Comparison of ENCODE assay signal across 29 cellular contexts in the genomic region with DNA sequence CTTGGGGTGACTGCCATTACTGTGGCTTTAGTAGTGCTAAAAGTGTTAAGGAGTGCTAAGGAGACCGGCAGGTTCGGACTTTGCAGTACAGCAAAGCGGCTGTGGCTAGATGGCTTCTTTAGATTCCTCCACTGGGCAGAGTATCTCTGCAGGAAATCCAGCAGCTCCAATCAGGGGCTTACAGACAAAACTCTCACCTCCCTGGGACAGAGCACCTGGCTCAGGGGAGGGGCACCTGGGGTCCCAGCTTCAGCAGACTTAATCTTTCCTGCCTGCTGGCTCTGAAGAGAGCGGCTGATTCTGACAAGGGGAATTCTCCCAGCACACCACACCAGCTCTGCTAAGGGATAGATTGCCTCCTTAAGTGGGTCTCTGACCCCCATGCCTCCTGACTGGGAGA.
"Had no signal": no experiment of that assay in that cellular context is flagged by ENCODE, and none has a peak within 500 bp of the region (broad histone marks: within the 10 kb centered on the region; RNA-seq: fewer than 3 reads in every experiment).

No MANE protein-coding gene starts in this region.

- H3K36me3 ChIP-seq: neutrophil, pancreas, right lobe of liver, sigmoid colon, suprapubic skin, thoracic aorta, thyroid gland, tibial nerve, upper lobe of left lung, vagina had no signal

- H3K27me3 Mint-ChIP-seq: naive B cell; naive thymus-derived CD8-positive, alpha-beta T cell; progenitor cell of endocrine pancreas; stimulated activated naive CD8-positive, alpha-beta T cell treated with anti-CD3 and anti-CD28 coated beads, Interleukin-15, amount 100 ng/mL, for 72 hours had no signal

- H3K4me1 ChIP-seq: pancreas, psoas muscle, right lobe of liver, sigmoid colon, suprapubic skin, thyroid gland, tibial nerve, upper lobe of left lung, vagina had no signal

- H3K4me3 ChIP-seq: pancreas, psoas muscle, right lobe of liver, sigmoid colon, suprapubic skin, thoracic aorta, thyroid gland, tibial nerve, upper lobe of left lung, vagina had no signal

- H3K27me3 ChIP-seq: neutrophil, pancreas, right lobe of liver, sigmoid colon, suprapubic skin, thyroid gland, tibial nerve, upper lobe of left lung, vagina had no signal

- H3K4me1 Mint-ChIP-seq: naive B cell; naive thymus-derived CD8-positive, alpha-beta T cell; nephron; stimulated activated effector memory CD8-positive, alpha-beta T cell treated with anti-CD3 and anti-CD28 coated beads, Interleukin-12 subunit alpha, Interleukin-12 subunit beta, amount 100 ng/mL, for 72 hours; stimulated activated naive CD8-positive, alpha-beta T cell treated with anti-CD3 and anti-CD28 coated beads, Interleukin-15, amount 100 ng/mL, for 72 hours had no signal

- H3K4me3 Mint-ChIP-seq: naive B cell; naive thymus-derived CD8-positive, alpha-beta T cell; nephron; stimulated activated effector memory CD8-positive, alpha-beta T cell treated with anti-CD3 and anti-CD28 coated beads, Interleukin-12 subunit alpha, Interleukin-12 subunit beta, amount 100 ng/mL, for 72 hours; stimulated activated naive CD8-positive, alpha-beta T cell treated with anti-CD3 and anti-CD28 coated beads, Interleukin-15, amount 100 ng/mL, for 72 hours had no signal

- DNase-seq: naive B cell; naive thymus-derived CD8-positive, alpha-beta T cell; nucleus accumbens; pancreas; posterior cingulate gyrus; psoas muscle; right cardiac atrium; right lobe of liver; sigmoid colon; small intestine; stimulated activated CD4-positive, alpha-beta T cell treated with anti-CD3 and anti-CD28 coated beads, Interleukin-15, amount 100 ng/mL, for 24 hours; stimulated activated CD4-positive, alpha-beta T cell treated with anti-CD3 and anti-CD28 coated beads, Interleukin-2, amount 100 ng/mL, for 24 hours; stimulated activated CD4-positive, alpha-beta T cell treated with anti-CD3 and anti-CD28 coated beads, Interleukin-2, amount 100 ng/mL, for 48 hours; stimulated activated CD4-positive, alpha-beta T cell treated with anti-CD3 and anti-CD28 coated beads, Interleukin-4, amount 100 ng/mL, for 24 hours; stimulated activated naive CD4-positive, alpha-beta T cell; stimulated activated naive CD8-positive, alpha-beta T cell treated with anti-CD3 and anti-CD28 coated beads, Interleukin-15, amount 100 ng/mL, for 72 hours; stimulated activated naive CD8-positive, alpha-beta T cell treated with anti-CD3 and anti-CD28 coated beads, Interleukin-15, Interleukin-2, amounts not matched to agents 100 U/mL and 50 U/mL, for 24 hours; substantia nigra; thyroid gland; trophoblast cell; upper lobe of left lung had no signal

- H3K27ac ChIP-seq: neutrophil, pancreas, psoas muscle, right lobe of liver, sigmoid colon, suprapubic skin, thoracic aorta, thyroid gland, tibial nerve, upper lobe of left lung, vagina had no signal

- ATAC-seq: naive thymus-derived CD8-positive, alpha-beta T cell; pancreas; psoas muscle; right cardiac atrium; right lobe of liver; stimulated activated effector memory CD8-positive, alpha-beta T cell treated with anti-CD3 and anti-CD28 coated beads, Interleukin-12 subunit alpha, Interleukin-12 subunit beta, amount 100 ng/mL, for 72 hours; stimulated activated naive CD8-positive, alpha-beta T cell treated with anti-CD3 and anti-CD28 coated beads, Interleukin-15, amount 100 ng/mL, for 72 hours; stimulated activated naive CD8-positive, alpha-beta T cell treated with anti-CD3 and anti-CD28 coated beads, Interleukin-15, Interleukin-2, amounts not matched to agents 100 U/mL and 50 U/mL, for 24 hours had no signal

- H3K36me3 Mint-ChIP-seq: naive B cell; naive thymus-derived CD8-positive, alpha-beta T cell; stimulated activated effector memory CD8-positive, alpha-beta T cell treated with anti-CD3 and anti-CD28 coated beads, Interleukin-12 subunit alpha, Interleukin-12 subunit beta, amount 100 ng/mL, for 72 hours had no signal

- H3K27ac Mint-ChIP-seq: naive B cell; naive thymus-derived CD8-positive, alpha-beta T cell; progenitor cell of endocrine pancreas; stimulated activated effector memory CD8-positive, alpha-beta T cell treated with anti-CD3 and anti-CD28 coated beads, Interleukin-12 subunit alpha, Interleukin-12 subunit beta, amount 100 ng/mL, for 72 hours; stimulated activated naive CD8-positive, alpha-beta T cell treated with anti-CD3 and anti-CD28 coated beads, Interleukin-15, amount 100 ng/mL, for 72 hours had no signal
